ENCODE assay signal across 21 cellular contexts in genomic region chr20:2617099-2617714, GRCh38. TPM values are rescaled to one million over a fixed set of nuclear protein-coding genes. Genes with fewer than 3 reads are reported as not detected.
DNase-seq lines count a peak whose midpoint lies in the region; ATAC-seq and TF ChIP-seq lines count a peak whose summit lies in the region.
"Had no signal": no experiment of that assay in that cellular context is flagged by ENCODE, and none has a peak within 500 bp of the region (broad histone marks: within the 10 kb centered on the region; RNA-seq: fewer than 3 reads in every experiment).

No MANE protein-coding gene starts in this region.

- no peak for TF ChIP-seq POLR2A in GM18505 (IDR thresholded peaks at IDR 0.05; ENCODE audit: borderline replicate concordance, extremely low read depth, insufficient read depth, insufficient read length)

- H3K4me3 Mint-ChIP-seq in naive B cell, result no peak overlapping the region
- H3K4me3 Mint-ChIP-seq: CD4-positive, alpha-beta T cell; HFFc6; T-helper 1 cell treated with Interleukin-12 subunit alpha and Interleukin-12 subunit beta and Interleukin-4 antibody, amounts not matched to agents 30 μg/mL and 1 μg/mL, for 36 hours had no signal

- peaks cover 4 to 11% (median 9%) of the 10 kb centered on the region in 3 donors for H3K4me1 Mint-ChIP-seq in naive B cell

- TF ChIP-seq CTCF in GM13976 (IDR thresholded peaks at IDR 0.05; ENCODE audit: borderline replicate concordance, control extremely low read depth, extremely low read depth, insufficient read depth, missing control alignments), result no peak

- in situ Hi-C loops in GM13976 (cut with MboI; ENCODE audit: low sequenced_read_pairs, unreplicated experiment), result no loop called here

- H3K27me3 Mint-ChIP-seq in naive B cell, result peaks cover 29 to 50% (median 31%) of the 10 kb centered on the region in 3 donors

- H3K36me3 Mint-ChIP-seq in naive B cell, result peaks cover 12 to 14% of the 10 kb centered on the region in 2 donors

- peaks cover 3 to 19% (median 7%) of the 10 kb centered on the region in 7 donors for H3K9me3 Mint-ChIP-seq in naive B cell
- H3K9me3 Mint-ChIP-seq: CD4-positive, alpha-beta T cell; T-helper 1 cell treated with Interleukin-12 subunit alpha and Interleukin-12 subunit beta and Interleukin-4 antibody, amounts not matched to agents 30 μg/mL and 1 μg/mL, for 36 hours had no signal

- H3K27ac Mint-ChIP-seq in naive B cell, result no peak overlapping the region
- H3K27ac Mint-ChIP-seq: CD4-positive, alpha-beta T cell; HFFc6; IgD-negative memory B cell; T-helper 1 cell treated with Interleukin-12 subunit alpha and Interleukin-12 subunit beta and Interleukin-4 antibody, amounts not matched to agents 30 μg/mL and 1 μg/mL, for 36 hours had no signal

- peak; percentile 29 for DNase-seq in GM13976 (ENCODE audit: low spot score)
- peak; percentile 32 for DNase-seq in RPMI7951 (ENCODE audit: low read depth)
- DNase-seq in naive B cell, result no peak
- no peak for DNase-seq in NCI-H446 treated with DMSO at 0.1 percent for 48 hours (lab: John Stamatoyannopoulos, UW)
- no peak for DNase-seq in NCI-H1048 (lab: John Stamatoyannopoulos, UW)
- DNase-seq: CD4-positive, alpha-beta T cell; H7; HFFc6; MG63; NCI-H1092 treated with DMSO at 0.1 percent for 48 hours; NCI-H146; NCI-H2081; NCI-H2171 treated with DMSO at 0.1 percent for 48 hours; NCI-H748 treated with DMSO at 0.1 percent for 48 hours; NK-92 treated with Interleukin-12 subunit alpha and Interleukin-12 subunit beta, amount 100 ng/mL, for 24 hours had no signal

- peak; percentile 54 for ATAC-seq in GM21825 (IDR thresholded peaks at IDR 0.05; ENCODE audit: unreplicated experiment)
- ATAC-seq in naive B cell (ENCODE audit: low read depth in 2 of 2), result peak; percentile 41 to 47
- no peak for ATAC-seq in HG02885 (IDR thresholded peaks at IDR 0.05; ENCODE audit: poor library complexity, unreplicated experiment)
- ATAC-seq in GM18505 (IDR thresholded peaks at IDR 0.05; ENCODE audit: unreplicated experiment), result no peak
- ATAC-seq: A549 had no signal

RNA-seq across cellular contexts. Expression of gene NOP56, which starts 35.2 kb away (rescaled TPM):
- total RNA-seq in RPMI7951 (2014; rRNA removed; shearing (Covaris generic)), result 224 and 268 TPM in 2 replicates
- 100 to 1,000 TPM in 3 of 6 donors, 10 to 100 TPM in 3; 67.7 to 115 (median 95.8) TPM for polyA plus RNA-seq in naive B cell (ENCODE audit: low read depth in 6 of 6)

RNA-seq across cellular contexts. Expression of gene IDH3B, which starts 46.8 kb away (rescaled TPM):
- 189 and 226 TPM in 2 replicates for total RNA-seq in RPMI7951 (2014; rRNA removed; shearing (Covaris generic))
- 100 to 1,000 TPM; 110 to 149 (median 128) TPM for polyA plus RNA-seq in naive B cell (ENCODE audit: low read depth in 6 of 6)

Comparison
In these comparisons a context has a peak if more than half of its experiments do, and no peak if none do; other contexts are left out.
1. DNase-seq: peak in GM13976 (single experiment) and RPMI7951 (single experiment); none in naive B cell (single experiment), NCI-H446 treated with DMSO at 0.1 percent for 48 hours (single experiment) and NCI-H1048 (single experiment).
2. ATAC-seq: peak in GM21825 (single experiment) and naive B cell (2 of 2); none in HG02885 (single experiment) and GM18505 (single experiment).